ENCODE assay signal across 13 cellular contexts in genomic region chr6:13378669-13379590, GRCh38. TPM values are rescaled to one million over a fixed set of nuclear protein-coding genes. Genes with fewer than 3 reads are reported as not detected.
A peak's percentile ranks its signal among the peaks of the same experiment; 100 is the strongest.
DNase-seq lines count a peak whose midpoint lies in the region; ATAC-seq and TF ChIP-seq lines count a peak whose summit lies in the region.
"Had no signal": no experiment of that assay in that cellular context is flagged by ENCODE, and none has a peak within 500 bp of the region (broad histone marks: within the 10 kb centered on the region; RNA-seq: fewer than 3 reads in every experiment).

No MANE protein-coding gene starts in this region.

- H3K36me3 Mint-ChIP-seq in Calu3 (ENCODE audit: insufficient read depth, unreplicated experiment) (no peaks in the 10 kb centered on the region), Caco-2 (ENCODE audit: insufficient read depth, unreplicated experiment) (no peaks in the 10 kb centered on the region)
- H3K36me3 Mint-ChIP-seq: neural progenitor cell had no signal

- no peak for ATAC-seq in GM19463 (IDR thresholded peaks at IDR 0.05; ENCODE audit: unreplicated experiment)
- no peak for ATAC-seq in GM19324 (IDR thresholded peaks at IDR 0.05; ENCODE audit: low FRiP score, unreplicated experiment)

- no peak overlapping the region for H3K4me3 ChIP-seq in LNCaP clone FGC (ENCODE audit: low read depth, low read length)
- H3K4me3 ChIP-seq in Caco-2 (ENCODE audit: low read depth, low read length), result no peak overlapping the region
- H3K4me3 ChIP-seq: neural progenitor cell, PC-9, spleen had no signal

- H3K27me3 Mint-ChIP-seq in Calu3 (ENCODE audit: unreplicated experiment), result no peaks in the 10 kb centered on the region
- peaks cover 3% of the 10 kb centered on the region for H3K27me3 Mint-ChIP-seq in Caco-2 (ENCODE audit: insufficient read depth, unreplicated experiment)

- no peaks in the 10 kb centered on the region for H3K27me3 ChIP-seq in Caco-2 (replicated peaks; ENCODE audit: control insufficient read depth, insufficient read depth, low read length)
- H3K27me3 ChIP-seq: neural progenitor cell, spleen had no signal

- peak overlapping the region; percentile 42 for H3K27ac Mint-ChIP-seq in Calu3 (ENCODE audit: unreplicated experiment)
- H3K27ac Mint-ChIP-seq in Caco-2 (ENCODE audit: unreplicated experiment), result no peak overlapping the region
- H3K27ac Mint-ChIP-seq: HFFc6 had no signal

- no TSS peak for BruUV-seq in Calu3 (replicated peaks; lab: Mats Ljungman, UMichigan)
- no TSS peak for BruUV-seq in Caco-2 (replicated peaks; lab: Mats Ljungman, UMichigan)

- CTCF ChIA-PET in Calu3 (lab: Charles Lee), result no interaction called here
- CTCF ChIA-PET in Caco-2 (lab: Charles Lee), result interaction anchor here (0.6 kb wide), 1 partner anchor 51 kb away, joined by 3 read pairs; the partner anchor contains the start of gene TBC1D7

- H3K4me3 Mint-ChIP-seq in Calu3 (ENCODE audit: low read depth, unreplicated experiment) (no peak overlapping the region), Caco-2 (ENCODE audit: unreplicated experiment) (no peak overlapping the region)
- H3K4me3 Mint-ChIP-seq: CD14-positive monocyte, HFFc6, neural progenitor cell had no signal

- TF ChIP-seq CTCF in Calu3 (IDR thresholded peaks at IDR 0.05; ENCODE audit: unreplicated experiment) (no peak), LNCaP clone FGC (IDR thresholded peaks at IDR 0.05; ENCODE audit: control insufficient read depth, extremely low read depth, insufficient read depth) (peak; percentile 26; the same call in 1 of the 2 replicates), Caco-2 (IDR thresholded peaks at IDR 0.05; ENCODE audit: insufficient read depth in 1 of 2, low read depth in 1 of 2, low read length in 1 of 2, severe bottlenecking in 1 of 2, unreplicated experiment in 1 of 2) (no peak)

- H3K4me1 ChIP-seq in Caco-2, result no peaks in the 10 kb centered on the region

- intact Hi-C loops in Calu3 (cut with micrococcal nuclease; ENCODE audit: unreplicated experiment) (no loop called here), Caco-2 (cut with micrococcal nuclease; ENCODE audit: unreplicated experiment) (no loop called here)

- POLR2A ChIA-PET in Caco-2 (lab: Charles Lee), result no interaction called here

- H3K4me1 Mint-ChIP-seq in Calu3 (ENCODE audit: low read depth, unreplicated experiment) (no peaks in the 10 kb centered on the region), Caco-2 (ENCODE audit: low read depth, unreplicated experiment) (no peaks in the 10 kb centered on the region)

- no peak for DNase-seq in Calu3
- peak; percentile 69 for DNase-seq in LNCaP clone FGC (ENCODE audit: low read depth)
- DNase-seq in NCI-H82 (lab: John Stamatoyannopoulos, UW), result peak; percentile 96
- peak; percentile 48 for DNase-seq in iPS-NIHi7 (ENCODE audit: extremely low spot score)
- no peak for DNase-seq in NCI-H2107 treated with DMSO at 0.1 percent for 48 hours (lab: John Stamatoyannopoulos, UW; ENCODE audit: unreplicated experiment)
- DNase-seq in Caco-2, result no peak
- DNase-seq: HFFc6, spleen had no signal

- H3K9me3 Mint-ChIP-seq in Calu3 (ENCODE audit: low read depth, unreplicated experiment) (no peaks in the 10 kb centered on the region), Caco-2 (ENCODE audit: unreplicated experiment) (no peaks in the 10 kb centered on the region)
- H3K9me3 Mint-ChIP-seq: HFFc6, neural progenitor cell had no signal

- H3K36me3 ChIP-seq in Caco-2 (ENCODE audit: control insufficient read depth, insufficient read depth, low read length), result no peaks in the 10 kb centered on the region
- H3K36me3 ChIP-seq: neural progenitor cell had no signal

- H3K9me3 ChIP-seq in Caco-2, result no peaks in the 10 kb centered on the region
- H3K9me3 ChIP-seq: spleen had no signal

RNA-seq across cellular contexts. Expression of gene TBC1D7, which starts 50.6 kb away (rescaled TPM):
- total RNA-seq in Calu3 (2022) (12.6 and 13.2 TPM in 2 replicates), Caco-2 (2022) (132 and 152 TPM in 2 replicates)

Comparison
In these comparisons a context has a peak if more than half of its experiments do, and no peak if none do; other contexts are left out.
1. DNase-seq: peak in LNCaP clone FGC (single experiment), NCI-H82 (single experiment) and iPS-NIHi7 (single experiment); none in Calu3 (single experiment), NCI-H2107 treated with DMSO at 0.1 percent for 48 hours (single experiment) and Caco-2 (0 of 2).